In genomic region chr10:104254493-104255243, GRCh38 we compare ENCODE assay signal across 8 cellular contexts. TPM values are rescaled to one million over a fixed set of nuclear protein-coding genes. Genes with fewer than 3 reads are reported as not detected.
DNase-seq lines count a peak whose midpoint lies in the region; ATAC-seq, FAIRE-seq and TF ChIP-seq lines count a peak whose summit lies in the region.

Gene GSTO1 (plus strand): TSS chr10:104254892. CDS start chr10:104254929, 37 bp downstream.

- no peak within 1 kb of the TSS for H3K56ac ChIP-seq in H1 (replicated peaks; ENCODE audit: insufficient read length, low read depth, low read length)

- peaks cover 9% of the 10 kb centered on the region for H3K23me2 ChIP-seq in H1 (ENCODE audit: low read depth, low read length)

- CTCF ChIA-PET in H1 (lab: Charles Lee; ENCODE audit: partially characterized antibody): interaction anchor here (0.6 to 4.4 kb wide), 12 partner anchors 8 to 198 kb away, joined by 3 to 21 read pairs (median 3); no protein-coding TSS in a partner anchor

- TF ChIP-seq CTCF in H1 (IDR thresholded peaks at IDR 0.05; ENCODE audit: control extremely low read depth in 1 of 3, insufficient read depth in 1 of 3, low read depth in 1 of 3, low read length in 3 of 3) (no peak), lung (IDR thresholded peaks at IDR 0.05; ENCODE audit: control extremely low read depth, extremely low read depth) (no peak)

- H3K18ac ChIP-seq in H1 (ENCODE audit: extremely low read depth, low read length): peak within 1 kb of the TSS; percentile 15; the same call in 1 of the 2 replicates

- TF ChIP-seq POLR2A in H1 (IDR thresholded peaks at IDR 0.05; ENCODE audit: control extremely low read depth in 1 of 2, low read depth in 2 of 2, low read length in 2 of 2): no peak

- H4K5ac ChIP-seq in H1 (ENCODE audit: insufficient read length, low read depth, low read length): peak within 1 kb of the TSS; percentile 4

- H3K14ac ChIP-seq in H1 (ENCODE audit: insufficient read length): no peak within 1 kb of the TSS

- no peak within 1 kb of the TSS for H2AK5ac ChIP-seq in H1 (ENCODE audit: low read depth, low read length)

- no peak within 1 kb of the TSS for H2BK120ac ChIP-seq in H1 (replicated peaks; ENCODE audit: low read depth, low read length)

- POLR2A ChIA-PET in H1 (lab: Charles Lee; ENCODE audit: partially characterized antibody): interaction anchor here (1.0 to 7.7 kb wide), 9 partner anchors 8 to 221 kb away, joined by 3 to 81 read pairs (median 4); partner anchors contain the start of genes CFAP43, GSTO2, ITPRIP and SFR1

- H3K36me3 ChIP-seq in H1 (ENCODE audit: control insufficient read depth in 2 of 4, insufficient read depth in 4 of 4, low read length in 3 of 4) (peaks cover 0 to 2% (median under 1%) of the 10 kb centered on the region in 4 experiments; a peak in 3 of 8 replicates), lung (ENCODE audit: control insufficient read depth in 2 of 2, insufficient read depth in 2 of 2, low read length in 2 of 2) (peaks cover 2 to 7% of the 10 kb centered on the region in 2 donors)

- H3K4me1 ChIP-seq in H1 (replicated peaks in 1 of 4; ENCODE audit: control insufficient read depth in 3 of 4, insufficient read depth in 4 of 4, low read length in 3 of 4): peaks cover 5 to 22% (median 18%) of the 10 kb centered on the region in 4 experiments
- H3K4me1 ChIP-seq in lung (ENCODE audit: control insufficient read depth in 2 of 2, insufficient read depth in 2 of 2, low read length in 2 of 2): peaks cover 3 to 18% of the 10 kb centered on the region in 2 donors

- H3K4ac ChIP-seq in H1 (replicated peaks; ENCODE audit: insufficient read length, low read depth, low read length): no peak within 1 kb of the TSS

- H3K23ac ChIP-seq in H1 (ENCODE audit: insufficient read length): no peak within 1 kb of the TSS

- no peak for FAIRE-seq in H1 (lab: Jason Lieb, UNC)

- peak within 1 kb of the TSS; percentile 62 for H4K91ac ChIP-seq in H1 (replicated peaks; ENCODE audit: insufficient read length, low read length)

- DNase-seq in NCI-H748 (lab: John Stamatoyannopoulos, UW; ENCODE audit: unreplicated experiment) (peak; percentile 40), NCI-H748 treated with DMSO at 0.1 percent for 48 hours (lab: John Stamatoyannopoulos, UW) (no peak), NCI-H69 (lab: John Stamatoyannopoulos, UW) (peak; percentile 73), H1 (ENCODE audit: low read depth in 1 of 2, low spot score in 2 of 2) (peak in 1 of 2 experiments; percentile 67), lung (ENCODE audit: low spot score) (peak; percentile 83)
- peak; percentile 85 for DNase-seq in activated CD8-positive, alpha-beta memory T cell treated with anti-CD3 and anti-CD28 coated beads for 24 hours
- peak; percentile 74 for DNase-seq in stimulated activated CD8-positive, alpha-beta memory T cell treated with anti-CD3 and anti-CD28 coated beads, Interleukin-4, amount 100 ng/mL, for 48 hours

- H3K27me3 ChIP-seq in H1 (replicated peaks in 1 of 4; ENCODE audit: control insufficient read depth in 3 of 4, extremely low read depth in 1 of 4, insufficient read depth in 3 of 4, low read length in 3 of 4) (peaks cover 0 to 9% (median 5%) of the 10 kb centered on the region in 4 experiments; a peak in 5 of 7 replicates), lung (ENCODE audit: control insufficient read depth, insufficient read depth) (no peaks in the 10 kb centered on the region)

- no peak for TF ChIP-seq RAD21 in H1 (IDR thresholded peaks at IDR 0.05 in 1 of 2, conservative IDR thresholded peaks at IDR 0.05 in 1 of 2; ENCODE audit: low read depth in 2 of 2, low read length in 2 of 2)

- H4K20me1 ChIP-seq in H1 (replicated peaks in 1 of 2; ENCODE audit: control insufficient read depth in 1 of 2, insufficient read depth in 2 of 2, low read length in 2 of 2): peaks cover 2 to 7% of the 10 kb centered on the region in 2 experiments

- WGBS in H1 (ENCODE audit: extremely low coverage in 1 of 2, insufficient coverage in 1 of 2, insufficient read length in 1 of 2, insufficient replicate concordance in 2 of 2, low coverage in 1 of 2, low lambda C conversion rate in 2 of 2, missing lambda C conversion rate in 1 of 2), 2 experiments: 2% methylated on average over 40 of the region's 63 CpGs; no CpG with 5 or more reads in 1 of the 2 experiments
- WGBS in lung, 2 donors: 1% methylated on average over 53 to 63 of the region's 63 CpGs

- H3K79me1 ChIP-seq in H1 (ENCODE audit: low read depth, low read length): no peaks in the 10 kb centered on the region

- TF ChIP-seq EP300 in H1 (IDR thresholded peaks at IDR 0.05; ENCODE audit: borderline replicate concordance in 1 of 2, low read depth in 2 of 2, low read length in 2 of 2): no peak

- H3K9me3 ChIP-seq in H1 (ENCODE audit: insufficient read depth in 2 of 2, low read depth in 1 of 2, low read length in 1 of 2) (no peaks in the 10 kb centered on the region), lung (ENCODE audit: control insufficient read depth in 2 of 2, insufficient read depth in 1 of 2, low read length in 1 of 2) (no peaks in the 10 kb centered on the region)

- no peaks in the 10 kb centered on the region for H3K79me2 ChIP-seq in H1 (ENCODE audit: control insufficient read depth in 1 of 2, insufficient read depth in 2 of 2, low read length in 2 of 2)

- H2BK5ac ChIP-seq in H1 (ENCODE audit: low read depth, low read length): peak within 1 kb of the TSS; percentile 58; the same call in 1 of the 2 replicates

- H4K8ac ChIP-seq in H1 (ENCODE audit: extremely low read depth, insufficient read depth, low read length): peak within 1 kb of the TSS; percentile 63

- H3K4me3 ChIP-seq in H1 (ENCODE audit: extremely low read depth in 1 of 4, insufficient read depth in 2 of 4, low read depth in 3 of 4, low read length in 4 of 4) (peak within 1 kb of the TSS; percentile 70 to 76 (median 73)), lung (peak within 1 kb of the TSS; percentile 98)

- H2BK20ac ChIP-seq in H1 (ENCODE audit: low read length): peak within 1 kb of the TSS; percentile 62; the same call in 1 of the 2 replicates

- H3K27ac ChIP-seq in H1 (ENCODE audit: low read depth, low read length) (no peak within 1 kb of the TSS), lung (ENCODE audit: low read depth in 1 of 2, low read length in 1 of 2) (peak within 1 kb of the TSS; percentile 99 to 100)

- H3K9ac ChIP-seq in H1 (replicated peaks in 1 of 4; ENCODE audit: extremely low read depth in 1 of 4, low read depth in 3 of 4, low read length in 3 of 4): peak within 1 kb of the TSS; percentile 25 to 82 (median 51)

- peak within 1 kb of the TSS; percentile 60 for H2AFZ ChIP-seq in H1 (ENCODE audit: low read length)

- peak within 1 kb of the TSS; percentile 93 to 95 for H3K4me2 ChIP-seq in H1 (ENCODE audit: insufficient read depth in 1 of 2, low read depth in 2 of 2, low read length in 2 of 2)

- H2BK15ac ChIP-seq in H1 (ENCODE audit: low read length): peak within 1 kb of the TSS; percentile 16; the same call in 1 of the 2 replicates

- peak within 1 kb of the TSS; percentile 41; the same call in 1 of the 2 replicates for H2BK12ac ChIP-seq in H1 (ENCODE audit: low read depth, low read length)

- ATAC-seq in HG02884 (IDR thresholded peaks at IDR 0.05; ENCODE audit: unreplicated experiment) (peak; percentile 71), lung (ENCODE audit: insufficient read depth, low FRiP score) (peak; percentile 90)

TF ChIP-seq in H1, 55 proteins besides CTCF, POLR2A, EP300 and RAD21 (continues in another document):
- TF ChIP-seq RBBP5 (IDR thresholded peaks at IDR 0.05; ENCODE audit: borderline replicate concordance, low read depth, low read length) (peak; percentile 10; the same call in 1 of the 2 replicates), EGR1 (IDR thresholded peaks at IDR 0.05; ENCODE audit: borderline replicate concordance, low read depth, low read length) (peak; percentile 18; the same call in 1 of the 2 replicates), TAF1 (IDR thresholded peaks at IDR 0.05; ENCODE audit: low read depth, low read length) (0 out of 2 replicates have a peak, but pooled peaks have one; percentile 11), PHF8 (conservative IDR thresholded peaks at IDR 0.05; ENCODE audit: low read depth, low read length) (0 out of 2 replicates have a peak, but pooled peaks have one; percentile 22), CEBPB (IDR thresholded peaks at IDR 0.05; ENCODE audit: low read depth, low read length) (no peak), USF2 (IDR thresholded peaks at IDR 0.05; ENCODE audit: low read length) (no peak), KDM4A (IDR thresholded peaks at IDR 0.05; ENCODE audit: low read depth, low read length, severe bottlenecking) (peak; percentile 83), EZH2 (IDR thresholded peaks at IDR 0.05; ENCODE audit: low read depth, low read length, severe bottlenecking) (peak; percentile 39), BACH1 (IDR thresholded peaks at IDR 0.05; ENCODE audit: low read length) (no peak), GABPA (IDR thresholded peaks at IDR 0.05; ENCODE audit: borderline replicate concordance, insufficient read depth, low read length) (no peak), ASH2L (IDR thresholded peaks at IDR 0.05; ENCODE audit: low read length) (peak; percentile 86), E2F6 (IDR thresholded peaks at IDR 0.05) (peak; percentile 76)

RNA-seq across cellular contexts. Expression of gene GSTO1, which starts in this region (rescaled TPM):
- total RNA-seq in H1 (2021; fragmentation: NEBNext Ultra II Directional; extraction: Animal tissue kit (Norgen Biotek cat#: 25700)): 32.5 and 33.8 TPM in 2 replicates
- polyA plus RNA-seq in H1 (2011; rRNA removed) (17.3 and 22.4 TPM in 2 replicates), lung (100 to 1,000 TPM; 205 to 244 TPM)
- polyA plus RNA-seq in H1 (2011; cell fraction: cytosol; rRNA removed): 35.1 TPM
- polyA plus RNA-seq in H1 (2011; cell fraction: nucleus; rRNA removed): 8.9 TPM
- polyA plus RNA-seq in H1 (2012, experiment 1 of 2): 36.6 to 51.9 TPM (median 38.2 TPM) in 4 replicates
- polyA plus RNA-seq in H1 (2012, experiment 2 of 2): 38.4 TPM
- 38.7 TPM for polyA plus RNA-seq in H1 (2013, experiment 1 of 2)
- polyA plus RNA-seq in H1 (2013, experiment 2 of 2): 35.2 TPM
- polyA minus RNA-seq in H1 (2011; rRNA and poly(A)+ RNA removed): 8.4 and 9.0 TPM in 2 replicates
- 9.7 TPM for polyA minus RNA-seq in H1 (2011; cell fraction: cytosol; rRNA and poly(A)+ RNA removed)
- polyA minus RNA-seq in H1 (2011; cell fraction: nucleus; rRNA and poly(A)+ RNA removed): 10.0 TPM
- total RNA-seq in lung: 100 to 1,000 TPM in 1 of 2 donors, 10 to 100 TPM in 1; 47.2 to 130 TPM
